9 cellular contexts compared by ENCODE assay signal in genomic region chr9:94178927-94179326, GRCh38.
DNase-seq lines count a peak whose midpoint lies in the region; ATAC-seq and TF ChIP-seq lines count a peak whose summit lies in the region.
"Had no signal": no experiment of that assay in that cellular context is flagged by ENCODE, and none has a peak within 500 bp of the region (broad histone marks: within the 10 kb centered on the region; RNA-seq: fewer than 3 reads in every experiment).

No MANE protein-coding gene starts in this region.

- in situ Hi-C loops in GM13977 (cut with MboI; ENCODE audit: low pct_unique_long_range_greater_than_20kb, low sequenced_read_pairs, unreplicated experiment): no loop called here

- H3K9me3 Mint-ChIP-seq in activated T-helper 2 cell treated with anti-CD3 and anti-CD28 coated beads, Interferon-gamma antibody, Interleukin-2, Interleukin-4, amounts not matched to agents 10 μg/mL and 5 μg/mL and 100 μg/mL, durations not matched to agents 14 hours and 24 hours and 36 hours: no peaks in the 10 kb centered on the region

- intact Hi-C loops in activated T-helper 2 cell treated with anti-CD3 and anti-CD28 coated beads, Interferon-gamma antibody, Interleukin-2, Interleukin-4, amounts not matched to agents 10 μg/mL and 5 μg/mL and 100 μg/mL, durations not matched to agents 14 hours and 24 hours and 36 hours (cut with micrococcal nuclease): no loop called here
- intact Hi-C loops in Right ventricle myocardium inferior (cut with DNase I): no loop called here

- H3K27ac Mint-ChIP-seq in activated T-helper 2 cell treated with anti-CD3 and anti-CD28 coated beads, Interferon-gamma antibody, Interleukin-2, Interleukin-4, amounts not matched to agents 10 μg/mL and 5 μg/mL and 100 μg/mL, durations not matched to agents 14 hours and 24 hours and 36 hours: peak overlapping the region; percentile 75

- H3K4me3 Mint-ChIP-seq in activated T-helper 2 cell treated with anti-CD3 and anti-CD28 coated beads, Interferon-gamma antibody, Interleukin-2, Interleukin-4, amounts not matched to agents 10 μg/mL and 5 μg/mL and 100 μg/mL, durations not matched to agents 14 hours and 24 hours and 36 hours (ENCODE audit: low read depth): no peak overlapping the region

- no peak for TF ChIP-seq CTCF in GM13977 (IDR thresholded peaks at IDR 0.05; ENCODE audit: extremely low read depth, insufficient read depth, missing control alignments)

- peaks cover 68% of the 10 kb centered on the region for H3K36me3 Mint-ChIP-seq in activated T-helper 2 cell treated with anti-CD3 and anti-CD28 coated beads, Interferon-gamma antibody, Interleukin-2, Interleukin-4, amounts not matched to agents 10 μg/mL and 5 μg/mL and 100 μg/mL, durations not matched to agents 14 hours and 24 hours and 36 hours (ENCODE audit: low read depth)

- ATAC-seq in GM19372 (IDR thresholded peaks at IDR 0.05; ENCODE audit: low read depth, unreplicated experiment) (peak; percentile 62), HG03039 (IDR thresholded peaks at IDR 0.05; ENCODE audit: unreplicated experiment) (peak; percentile 50), Right ventricle myocardium inferior (no peak)

- no peaks in the 10 kb centered on the region for H3K27me3 Mint-ChIP-seq in activated T-helper 2 cell treated with anti-CD3 and anti-CD28 coated beads, Interferon-gamma antibody, Interleukin-2, Interleukin-4, amounts not matched to agents 10 μg/mL and 5 μg/mL and 100 μg/mL, durations not matched to agents 14 hours and 24 hours and 36 hours (ENCODE audit: low read depth)

- DNase-seq in GM13977 (ENCODE audit: low spot score) (peak; percentile 54), GDM1 (lab: John Stamatoyannopoulos, UW) (no peak), NCI-H82 (lab: John Stamatoyannopoulos, UW) (no peak), SK-N-DZ (ENCODE audit: low spot score) (no peak), Right ventricle myocardium inferior (ENCODE audit: missing footprints) (no peak)
- DNase-seq in activated T-helper 2 cell treated with anti-CD3 and anti-CD28 coated beads, Interferon-gamma antibody, Interleukin-2, Interleukin-4, amounts not matched to agents 10 μg/mL and 5 μg/mL and 100 μg/mL, durations not matched to agents 14 hours and 24 hours and 36 hours (ENCODE audit: low spot score): no peak
- DNase-seq: stimulated activated naive CD4-positive, alpha-beta T cell treated with Interleukin-2 at 50 U/mL for 16 hours had no signal

- H3K4me1 Mint-ChIP-seq in activated T-helper 2 cell treated with anti-CD3 and anti-CD28 coated beads, Interferon-gamma antibody, Interleukin-2, Interleukin-4, amounts not matched to agents 10 μg/mL and 5 μg/mL and 100 μg/mL, durations not matched to agents 14 hours and 24 hours and 36 hours (ENCODE audit: low read depth): peaks cover 45% of the 10 kb centered on the region
